ENCODE assay signal across 1 cellular context in genomic region chr3:14863324-14864100, GRCh38.
TF ChIP-seq lines count a peak whose summit lies in the region.

No MANE protein-coding gene starts in this region.

TF ChIP-seq in endothelial cell of umbilical vein, 7 proteins besides CTCF, POLR2A, EP300 and RAD21:
- no peak for TF ChIP-seq MAX (IDR thresholded peaks at IDR 0.05; ENCODE audit: insufficient read depth, insufficient read length)
- no peak for TF ChIP-seq MYC (IDR thresholded peaks at IDR 0.05; ENCODE audit: low read depth, low read length)
- TF ChIP-seq EZH2 (IDR thresholded peaks at IDR 0.05; ENCODE audit: borderline replicate concordance, low read depth, low read length, severe bottlenecking) = no peak
- no peak for TF ChIP-seq JUN (IDR thresholded peaks at IDR 0.05; ENCODE audit: borderline replicate concordance, insufficient read depth, insufficient read length, low read depth)
- TF ChIP-seq FOS (IDR thresholded peaks at IDR 0.05; ENCODE audit: borderline replicate concordance, insufficient read depth, low read length) = no peak
- TF ChIP-seq GATA2 (IDR thresholded peaks at IDR 0.05; ENCODE audit: insufficient read depth, insufficient read length, low read depth, low read length) = no peak
- no peak for TF ChIP-seq POLR2AphosphoS5 (IDR thresholded peaks at IDR 0.05; ENCODE audit: insufficient read depth, low read depth, low read length)
